In the genomic region with DNA sequence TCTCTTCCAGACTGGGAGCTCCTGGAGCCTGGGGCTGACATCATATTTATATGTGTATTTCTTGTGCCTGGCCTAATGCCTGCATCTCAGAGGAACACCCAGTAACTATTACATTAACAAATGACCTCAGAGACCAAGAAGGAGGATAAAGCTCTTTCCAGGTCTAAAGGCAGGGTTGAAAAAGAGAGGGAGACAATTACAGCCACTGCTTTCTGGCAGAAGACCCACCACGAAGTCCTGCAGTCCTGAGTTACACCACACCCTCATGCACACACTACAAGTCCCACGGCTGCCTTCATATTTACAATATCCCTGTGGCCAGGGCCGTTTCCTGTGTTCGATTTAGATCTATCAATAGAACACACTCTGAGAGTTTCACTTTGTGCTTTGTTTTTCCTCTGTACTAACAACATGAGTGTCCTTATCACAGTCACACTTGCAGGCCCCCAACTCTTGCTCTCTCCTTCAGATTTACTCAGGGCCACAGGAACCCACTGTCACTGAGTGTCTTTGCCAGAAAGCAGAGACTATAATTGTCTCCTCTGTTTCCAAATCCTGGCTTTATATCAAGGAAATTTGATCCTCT, we compare ENCODE assay signal across 9 cellular contexts.
A peak's percentile ranks its signal among the peaks of the same experiment; 100 is the strongest.
DNase-seq lines count a peak whose midpoint lies in the region; ATAC-seq and TF ChIP-seq lines count a peak whose summit lies in the region.
"Had no signal": no experiment of that assay in that cellular context is flagged by ENCODE, and none has a peak within 500 bp of the region (broad histone marks: within the 10 kb centered on the region; RNA-seq: fewer than 3 reads in every experiment).

No MANE protein-coding gene starts in this region.

- intact Hi-C loops in dorsolateral prefrontal cortex (cut with DNase I), result no loop called here

- no peak for TF ChIP-seq CTCF in dorsolateral prefrontal cortex (IDR thresholded peaks at IDR 0.05 in 54 of 56, conservative IDR thresholded peaks at IDR 0.05 in 2 of 56; ENCODE audit: low read depth in 1 of 56, partially characterized antibody in 56 of 56)

- peaks cover 13% of the 10 kb centered on the region for H3K4me1 Mint-ChIP-seq in activated naive CD8-positive, alpha-beta T cell treated with anti-CD3 and anti-CD28 coated beads, Interleukin-2, amount 10 ng/mL, durations not matched to agents 7 days and 5 days

- no peaks in the 10 kb centered on the region for H3K9me3 Mint-ChIP-seq in activated naive CD8-positive, alpha-beta T cell treated with anti-CD3 and anti-CD28 coated beads, Interleukin-2, amount 10 ng/mL, durations not matched to agents 7 days and 5 days

- POLR2A ChIA-PET in activated naive CD8-positive, alpha-beta T cell treated with anti-CD3 and anti-CD28 coated beads, Interleukin-2, amount 10 ng/mL, durations not matched to agents 7 days and 5 days (lab: Charles Lee), result no interaction called here

- H3K27me3 ChIP-seq in rectal smooth muscle tissue (ENCODE audit: control insufficient read depth, insufficient read depth, low read length) (no peaks in the 10 kb centered on the region), dorsolateral prefrontal cortex (peaks cover 0 to 63% (median 12%) of the 10 kb centered on the region in 45 donors)
- H3K27me3 ChIP-seq: cardiac muscle cell had no signal

- no peak overlapping the region for H3K4me3 ChIP-seq in rectal smooth muscle tissue (ENCODE audit: low read length)
- no peak overlapping the region for H3K4me3 ChIP-seq in dorsolateral prefrontal cortex
- H3K4me3 ChIP-seq: cardiac muscle cell had no signal

- ATAC-seq in GM18499 (IDR thresholded peaks at IDR 0.05; ENCODE audit: insufficient read depth, unreplicated experiment) (peak; percentile 68), GM21786 (IDR thresholded peaks at IDR 0.05; ENCODE audit: unreplicated experiment) (peak; percentile 87), GM19035 (IDR thresholded peaks at IDR 0.05; ENCODE audit: unreplicated experiment) (no peak)
- ATAC-seq in activated naive CD8-positive, alpha-beta T cell treated with anti-CD3 and anti-CD28 coated beads, Interleukin-2, amount 10 ng/mL, durations not matched to agents 7 days and 5 days (ENCODE audit: low read depth), result peak; percentile 98

- DNase-seq in NCI-H1694 treated with DMSO at 0.1 percent for 48 hours (lab: John Stamatoyannopoulos, UW), result peak; percentile 71
- peak; percentile 31 for DNase-seq in activated naive CD8-positive, alpha-beta T cell treated with anti-CD3 and anti-CD28 coated beads, Interleukin-2, amount 10 ng/mL, durations not matched to agents 7 days and 5 days
- DNase-seq in dorsolateral prefrontal cortex, result no peak
- DNase-seq in AML-193 (lab: John Stamatoyannopoulos, UW), result no peak

- H3K4me1 ChIP-seq in rectal smooth muscle tissue (ENCODE audit: control insufficient read depth, insufficient read depth, low read length), result peaks cover 3% of the 10 kb centered on the region

- H3K9ac ChIP-seq in rectal smooth muscle tissue (ENCODE audit: low read length), result no peak overlapping the region

- H3K36me3 ChIP-seq in rectal smooth muscle tissue (ENCODE audit: control insufficient read depth, insufficient read depth, low read length), result no peaks in the 10 kb centered on the region
- H3K36me3 ChIP-seq: cardiac muscle cell had no signal

- H3K27ac ChIP-seq in rectal smooth muscle tissue (ENCODE audit: low read depth, low read length) (peak overlapping the region; percentile 64), dorsolateral prefrontal cortex (peak overlapping the region in 12 of 59 donors; percentile 14 to 36 (median 25))
- H3K27ac ChIP-seq: cardiac muscle cell had no signal

- peaks cover 2% of the 10 kb centered on the region for H3K36me3 Mint-ChIP-seq in activated naive CD8-positive, alpha-beta T cell treated with anti-CD3 and anti-CD28 coated beads, Interleukin-2, amount 10 ng/mL, durations not matched to agents 7 days and 5 days

- peak overlapping the region; percentile 87 for H3K27ac Mint-ChIP-seq in activated naive CD8-positive, alpha-beta T cell treated with anti-CD3 and anti-CD28 coated beads, Interleukin-2, amount 10 ng/mL, durations not matched to agents 7 days and 5 days

- no peaks in the 10 kb centered on the region for H3K27me3 Mint-ChIP-seq in activated naive CD8-positive, alpha-beta T cell treated with anti-CD3 and anti-CD28 coated beads, Interleukin-2, amount 10 ng/mL, durations not matched to agents 7 days and 5 days

- H3K4me3 Mint-ChIP-seq in activated naive CD8-positive, alpha-beta T cell treated with anti-CD3 and anti-CD28 coated beads, Interleukin-2, amount 10 ng/mL, durations not matched to agents 7 days and 5 days, result peak overlapping the region; percentile 57

Comparison
In these comparisons a context has a peak if more than half of its experiments do, and no peak if none do; other contexts are left out.
1. DNase-seq: peak in NCI-H1694 treated with DMSO at 0.1 percent for 48 hours (single experiment) and activated naive CD8-positive, alpha-beta T cell treated with anti-CD3 and anti-CD28 coated beads, Interleukin-2, amount 10 ng/mL, durations not matched to agents 7 days and 5 days (single experiment); none in dorsolateral prefrontal cortex (0 of 10) and AML-193 (0 of 2).